1 cellular context compared by ENCODE assay signal in genomic region chr3:111610189-111610588, GRCh38.
TF ChIP-seq lines count a peak whose summit lies in the region.

No MANE protein-coding gene starts in this region.

TF ChIP-seq in GM23338, 12 proteins besides CTCF, POLR2A, EP300 and RAD21 (continued from another document):
- TF ChIP-seq ETS1 (IDR thresholded peaks at IDR 0.05) (no peak), REST (IDR thresholded peaks at IDR 0.05; ENCODE audit: unreplicated experiment) (no peak)
TF ChIP-seq in GM23338: peak in this region for 0.
